ENCODE assay signal across 8 cellular contexts in genomic region chr19:2478756-2479555, GRCh38. TPM values are rescaled to one million over a fixed set of nuclear protein-coding genes. Genes with fewer than 3 reads are reported as not detected.
DNase-seq lines count a peak whose midpoint lies in the region; ATAC-seq and TF ChIP-seq lines count a peak whose summit lies in the region.

No MANE protein-coding gene starts in this region.

- H2AFZ ChIP-seq in MM.1S (ENCODE audit: low read length): peak overlapping the region; percentile 41

- peaks cover 17% of the 10 kb centered on the region for H4K20me1 ChIP-seq in MM.1S (ENCODE audit: insufficient read depth, low read length)

- H3K36me3 ChIP-seq in MM.1S (replicated peaks; ENCODE audit: insufficient read depth, low read length) (0 out of 2 replicates have a peak, but pooled peaks cover 2% of the 10 kb centered on the region), esophagus squamous epithelium (peaks cover 0 to 10% (median 0%) of the 10 kb centered on the region in 3 donors), thoracic aorta (peaks cover 12% of the 10 kb centered on the region)

- H3K9ac ChIP-seq in MM.1S (ENCODE audit: low read length): peak overlapping the region; percentile 88

- H3K36me3 Mint-ChIP-seq in CD4-positive, alpha-beta T cell (ENCODE audit: low read depth): peaks cover 28% of the 10 kb centered on the region

- H3K9me3 Mint-ChIP-seq in CD4-positive, alpha-beta T cell: peaks cover 3% of the 10 kb centered on the region

- CTCF ChIA-PET in CD4-positive, alpha-beta T cell (lab: Charles Lee): interaction anchor here (1.3 to 9.5 kb wide), 8 partner anchors 25 to 158 kb away, joined by 4 to 57 read pairs (median 7); no protein-coding TSS in a partner anchor

- ATAC-seq in CD4-positive, alpha-beta T cell (ENCODE audit: poor library complexity): peak; percentile 26
- peak; percentile 6 for ATAC-seq in thoracic aorta (ENCODE audit: insufficient number of reproducible peaks, low FRiP score, low read depth)
- no peak for ATAC-seq in GM18498 (IDR thresholded peaks at IDR 0.05; ENCODE audit: unreplicated experiment)

- intact Hi-C loops in CD4-positive, alpha-beta T cell (cut with DNase I, micrococcal nuclease): loop anchor here (2.0 to 5.0 kb wide), 2 partner anchors 24 to 83 kb away; no protein-coding TSS in a partner anchor
- intact Hi-C loops in esophagus squamous epithelium (cut with DNase I): loop anchor here (5.0 kb wide), 1 partner anchor 63 kb away; no protein-coding TSS in a partner anchor

- H3K4me1 ChIP-seq in MM.1S (ENCODE audit: low read length) (peaks cover 14% of the 10 kb centered on the region), esophagus squamous epithelium (peaks cover 28 to 59% (median 37%) of the 10 kb centered on the region in 3 donors), thoracic aorta (ENCODE audit: control insufficient read depth in 1 of 2, low read depth in 2 of 2) (peaks cover 13 to 31% of the 10 kb centered on the region in 2 donors)

- POLR2A ChIA-PET in CD4-positive, alpha-beta T cell (lab: Charles Lee): interaction anchor here (0.7 to 5.2 kb wide), 13 partner anchors 15 to 427 kb away, joined by 3 to 272 read pairs (median 45); partner anchors contain the start of genes LMNB2 and TIMM13

- H3F3A ChIP-seq in MM.1S (ENCODE audit: insufficient read depth, low read length): peaks cover 55% of the 10 kb centered on the region

- no peaks in the 10 kb centered on the region for H3K27me3 ChIP-seq in CD4-positive, alpha-beta T cell (ENCODE audit: control insufficient read depth, insufficient read depth, low read length)
- H3K27me3 ChIP-seq in MM.1S (replicated peaks; ENCODE audit: insufficient read depth, low read length) (no peaks in the 10 kb centered on the region), esophagus squamous epithelium (no peaks in the 10 kb centered on the region), thoracic aorta (replicated peaks; ENCODE audit: insufficient read depth) (no peaks in the 10 kb centered on the region)

- DNase-seq in CD4-positive, alpha-beta T cell: peak; percentile 45 to 78 (median 66)
- DNase-seq in MM.1S (peak; percentile 85), activated T-cell treated with anti-CD3 and anti-CD28 coated beads for 48 hours (ENCODE audit: low read depth) (peak; percentile 47), esophagus squamous epithelium (lab: John Stamatoyannopoulos, UW) (no peak), myocyte (ENCODE audit: low read depth) (peak; percentile 56), thoracic aorta (ENCODE audit: low spot score) (peak; percentile 59), occipital lobe (lab: John Stamatoyannopoulos, UW) (no peak)

- peak overlapping the region; percentile 99 for H3K4me2 ChIP-seq in MM.1S (ENCODE audit: low read depth, low read length)

- WGBS in esophagus squamous epithelium, 2 donors: 0 to 13% methylated on average over 5 of the region's 39 CpGs

- peak overlapping the region; percentile 100 for H3K4me3 Mint-ChIP-seq in CD4-positive, alpha-beta T cell

- H3K27ac ChIP-seq in CD4-positive, alpha-beta T cell (ENCODE audit: low read depth, low read length): peak overlapping the region; percentile 86
- H3K27ac ChIP-seq in MM.1S (ENCODE audit: low read length) (peak overlapping the region; percentile 83), esophagus squamous epithelium (peak overlapping the region; percentile 90 to 96 (median 91)), thoracic aorta (peak overlapping the region; percentile 87 to 91)

- no peaks in the 10 kb centered on the region for H3K9me2 ChIP-seq in MM.1S (replicated peaks; ENCODE audit: insufficient read depth, low read length)

- H3K4me3 ChIP-seq in MM.1S (ENCODE audit: low read length): peak overlapping the region; percentile 97
- H3K4me3 ChIP-seq in esophagus squamous epithelium: peak overlapping the region; percentile 64 to 94 (median 88)
- H3K4me3 ChIP-seq in thoracic aorta: peak overlapping the region; percentile 89

- peaks cover 25% of the 10 kb centered on the region for H3K4me1 Mint-ChIP-seq in CD4-positive, alpha-beta T cell (ENCODE audit: low read depth)

- peaks cover 4% of the 10 kb centered on the region for H3K27me3 Mint-ChIP-seq in CD4-positive, alpha-beta T cell

- peak overlapping the region; percentile 91 for H3K27ac Mint-ChIP-seq in CD4-positive, alpha-beta T cell

- peaks cover 10% of the 10 kb centered on the region for H3K9me3 ChIP-seq in CD4-positive, alpha-beta T cell (ENCODE audit: control insufficient read depth, low read length)
- H3K9me3 ChIP-seq in MM.1S (replicated peaks; ENCODE audit: insufficient read depth, low read length): no peaks in the 10 kb centered on the region
- H3K9me3 ChIP-seq in esophagus squamous epithelium: peaks cover 0 to 10% (median 9%) of the 10 kb centered on the region in 3 donors
- peaks cover 7% of the 10 kb centered on the region for H3K9me3 ChIP-seq in thoracic aorta

- peaks cover 42% of the 10 kb centered on the region for H3K79me2 ChIP-seq in MM.1S (ENCODE audit: low read length)

- TF ChIP-seq POLR2A in esophagus squamous epithelium (IDR thresholded peaks at IDR 0.05): peak in 1 of 4 donors; percentile 25

- no peak for TF ChIP-seq CTCF in CD4-positive, alpha-beta T cell (IDR thresholded peaks at IDR 0.05)
- TF ChIP-seq CTCF in MM.1S (IDR thresholded peaks at IDR 0.05; ENCODE audit: low read length) (no peak), esophagus squamous epithelium (IDR thresholded peaks at IDR 0.05) (no peak), thoracic aorta (IDR thresholded peaks at IDR 0.05) (no peak)

RNA-seq across cellular contexts. Expression of gene GADD45B, which starts 3.0 kb away (rescaled TPM):
- 100 to 1,000 TPM; 284 to 285 TPM for total RNA-seq in CD4-positive, alpha-beta T cell
- 10 to 100 TPM; 21.6 to 40.1 (median 28.7) TPM for total RNA-seq in esophagus squamous epithelium
- 8.6 and 16.9 TPM in 2 replicates for total RNA-seq in myocyte
- 144 TPM for polyA plus RNA-seq in myocyte (2012)
- total RNA-seq in thoracic aorta: 100 to 1,000 TPM; 430 to 498 TPM
- total RNA-seq in occipital lobe: 4.7 TPM

RNA-seq across cellular contexts. Expression of gene LMNB2, which starts 22.2 kb away (rescaled TPM):
- 1 to 10 TPM; 9.7 to 10.0 TPM for total RNA-seq in CD4-positive, alpha-beta T cell
- 10 to 100 TPM; 38.7 to 93.3 (median 61.4) TPM for total RNA-seq in esophagus squamous epithelium
- total RNA-seq in myocyte: 30.7 and 34.3 TPM in 2 replicates
- 20.6 TPM for polyA plus RNA-seq in myocyte (2012)
- total RNA-seq in thoracic aorta: 10 to 100 TPM; 23.6 to 43.3 TPM
- total RNA-seq in occipital lobe: 36.2 TPM

RNA-seq across cellular contexts. Expression of gene TIMM13, which starts 51.6 kb away (rescaled TPM):
- 10 to 100 TPM; 17.3 to 22.3 TPM for total RNA-seq in CD4-positive, alpha-beta T cell
- total RNA-seq in esophagus squamous epithelium: 10 to 100 TPM; 46.2 to 65.7 (median 53.8) TPM
- total RNA-seq in myocyte: 69.4 and 73.7 TPM in 2 replicates
- 121 TPM for polyA plus RNA-seq in myocyte (2012)
- total RNA-seq in thoracic aorta: 10 to 100 TPM; 19.4 to 23.4 TPM
- 16.2 TPM for total RNA-seq in occipital lobe

Comparison
In these comparisons a context has a peak if more than half of its experiments do, and no peak if none do; other contexts are left out.
1. DNase-seq: peak in CD4-positive, alpha-beta T cell (10 of 10), MM.1S (single experiment), activated T-cell treated with anti-CD3 and anti-CD28 coated beads for 48 hours (single experiment), myocyte (single experiment) and thoracic aorta (single experiment); none in esophagus squamous epithelium (single experiment) and occipital lobe (single experiment).
2. RNA of gene GADD45B, which starts 3.0 kb away (total RNA-seq): 430 to 498 TPM in thoracic aorta and 284 to 285 TPM in CD4-positive, alpha-beta T cell; 21.6 to 40.1 TPM in esophagus squamous epithelium, 8.6 to 16.9 TPM in myocyte and 4.7 TPM in occipital lobe (single experiment); every median in the first group is over 4 times any median in the second.
3. Peak in every context shown above with its lines, with median percentiles within 50 percentile points of each other: H3K27ac ChIP-seq and H3K4me3 ChIP-seq.